Comparison of ENCODE assay signal across 20 cellular contexts in the genomic region with DNA sequence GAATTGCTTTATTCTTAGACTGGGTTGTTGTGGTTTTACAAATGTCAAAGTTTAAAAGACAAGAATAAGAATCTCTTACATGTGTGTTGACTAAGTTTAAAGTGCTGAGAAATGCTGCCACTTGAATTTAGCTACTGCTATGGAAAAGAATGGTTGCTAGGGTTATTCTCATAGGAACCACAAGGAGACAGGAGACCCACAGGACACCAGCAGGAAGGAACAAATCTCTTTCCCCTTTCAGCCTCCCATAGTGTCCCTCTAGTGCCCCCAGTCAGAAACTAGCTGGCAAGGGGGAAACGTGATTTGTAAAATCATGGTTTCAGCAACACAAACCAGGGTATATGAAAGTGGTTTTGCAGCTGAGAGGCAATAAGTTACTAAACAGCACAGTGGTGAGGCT.
DNase-seq lines count a peak whose midpoint lies in the region; ATAC-seq and TF ChIP-seq lines count a peak whose summit lies in the region.
"Had no signal": no experiment of that assay in that cellular context is flagged by ENCODE, and none has a peak within 500 bp of the region (broad histone marks: within the 10 kb centered on the region; RNA-seq: fewer than 3 reads in every experiment).

No MANE protein-coding gene starts in this region.

- ATAC-seq in GM19463 (IDR thresholded peaks at IDR 0.05; ENCODE audit: unreplicated experiment), result no peak
- no peak for ATAC-seq in Right ventricle myocardium superior (ENCODE audit: poor library complexity)
- ATAC-seq in GM21723 (IDR thresholded peaks at IDR 0.05; ENCODE audit: unreplicated experiment), result no peak
- ATAC-seq: mucosa of descending colon had no signal

- DNase-seq in A172 (ENCODE audit: low spot score), result peak; percentile 3
- DNase-seq in HCEC 1CT, result peak; percentile 2
- peak; percentile 10 for DNase-seq in astrocyte of the spinal cord (ENCODE audit: low read depth, low spot score)
- DNase-seq in iPS DF 19.7 (ENCODE audit: low read depth, low spot score), result peak; percentile 20
- no peak for DNase-seq in dermis blood vessel endothelial cell
- DNase-seq in Right ventricle myocardium superior, result no peak
- DNase-seq: activated CD4-positive, alpha-beta memory T cell treated with anti-CD3 and anti-CD28 coated beads for 36 hours; activated T-cell treated with anti-CD3 and anti-CD28 coated beads, Interleukin-2, amount 50 U/mL, for 48 hours; Calu3; head of caudate nucleus; mucosa of descending colon; NCI-H1694; NCI-H446 treated with DMSO at 0.1 percent for 48 hours; stimulated activated CD4-positive, alpha-beta T cell treated with anti-CD3 and anti-CD28 coated beads, Interleukin-12 subunit alpha, Interleukin-12 subunit beta, amount 100 ng/mL, for 4 hours; T1000; uterus had no signal

- in situ Hi-C loops in astrocyte of the spinal cord (cut with HindIII; ENCODE audit: low sequenced_read_pairs), result no loop called here

- peak; percentile 25 for TF ChIP-seq CTCF in astrocyte of the spinal cord (IDR thresholded peaks at IDR 0.05; ENCODE audit: low read depth, low read length)

- H3K4me3 ChIP-seq in astrocyte of the spinal cord (ENCODE audit: low read depth, low read length), result no peak overlapping the region
- H3K4me3 ChIP-seq: mucosa of descending colon, prostate gland, SJSA1, uterus had no signal

- intact Hi-C loops in Right ventricle myocardium superior (cut with DNase I), result no loop called here

Comparison
In these comparisons a context has a peak if more than half of its experiments do, and no peak if none do; other contexts are left out.
1. DNase-seq: peak in A172 (single experiment), HCEC 1CT (single experiment), astrocyte of the spinal cord (single experiment) and iPS DF 19.7 (single experiment); none in dermis blood vessel endothelial cell (single experiment) and Right ventricle myocardium superior (single experiment).